ENCODE assay signal across 22 cellular contexts in the genomic region with DNA sequence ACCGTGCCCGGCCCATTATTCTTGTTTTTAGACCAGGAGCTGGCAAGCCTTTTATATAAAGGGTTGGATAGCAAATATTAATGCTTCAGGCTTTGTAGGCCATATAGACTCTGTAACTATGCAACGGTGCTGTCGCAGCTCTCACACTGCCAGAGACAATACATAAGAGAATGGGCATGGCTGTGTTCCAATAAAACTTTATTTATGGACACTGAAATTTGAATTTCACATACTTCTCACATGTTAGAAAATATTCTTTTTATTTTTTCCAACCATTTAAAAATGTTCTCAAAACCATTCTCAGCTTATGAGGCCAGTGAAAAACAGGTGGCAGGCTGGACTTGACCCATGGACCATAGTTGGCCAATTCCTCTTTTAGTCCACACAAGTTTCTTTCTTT. TPM values are rescaled to one million over a fixed set of nuclear protein-coding genes. Genes with fewer than 3 reads are reported as not detected.
A peak's percentile ranks its signal among the peaks of the same experiment; 100 is the strongest.
DNase-seq lines count a peak whose midpoint lies in the region; ATAC-seq, FAIRE-seq and TF ChIP-seq lines count a peak whose summit lies in the region.
"Had no signal": no experiment of that assay in that cellular context is flagged by ENCODE, and none has a peak within 500 bp of the region (broad histone marks: within the 10 kb centered on the region; RNA-seq: fewer than 3 reads in every experiment).

No MANE protein-coding gene starts in this region.

- RAD21 ChIA-PET in GM12878 (lab: Charles Lee; ENCODE audit: unreplicated experiment): no interaction called here

- FAIRE-seq in GM12878 (lab: Jason Lieb, UNC) (no peak), GM12891 (lab: Jason Lieb, UNC) (no peak)
- FAIRE-seq: A204.1, GM12892, GM18507 had no signal

- H3K4me3 Mint-ChIP-seq in HFFc6: no peak overlapping the region
- H3K4me3 Mint-ChIP-seq: CD4-positive, alpha-beta T cell; CD8-positive, alpha-beta T cell had no signal

- peaks cover 6% of the 10 kb centered on the region for H3K4me1 Mint-ChIP-seq in HFFc6 (ENCODE audit: low read depth)

- no peaks in the 10 kb centered on the region for H3K9me3 ChIP-seq in GM12878 (replicated peaks; ENCODE audit: control insufficient read depth, insufficient read depth, low read length)
- H3K9me3 ChIP-seq: BE2C, BLaER1 had no signal

- TF ChIP-seq EP300 in GM12878 (IDR thresholded peaks at IDR 0.05; ENCODE audit: borderline replicate concordance in 1 of 2, control insufficient read depth in 1 of 2, low read depth in 2 of 2, low read length in 2 of 2): no peak

- 0 out of 2 replicates have a peak overlapping the region, but pooled peaks have one; percentile 26 for H3K27ac Mint-ChIP-seq in HFFc6
- H3K27ac Mint-ChIP-seq: CD4-positive, alpha-beta T cell; CD8-positive, alpha-beta T cell had no signal

- no TSS peak for BruUV-seq in GM12878 (replicated peaks; lab: Mats Ljungman, UMichigan)

- CTCF ChIA-PET in GM12878 (lab: Yijun Ruan, JAX): interaction anchor here (0.6 kb wide), 1 partner anchor 11 kb away, joined by 3 read pairs; no protein-coding TSS in a partner anchor

- intact Hi-C loops in GM12878 (cut with micrococcal nuclease; ENCODE audit: unreplicated experiment): no loop called here

- H3K27me3 ChIP-seq in GM12878 (replicated peaks in 1 of 2; ENCODE audit: control insufficient read depth in 2 of 2, insufficient read depth in 2 of 2, low read length in 1 of 2): no peaks in the 10 kb centered on the region
- H3K27me3 ChIP-seq: BE2C, BLaER1 had no signal

- SMC1A ChIA-PET in GM12878 (lab: Charles Lee; ENCODE audit: uncharacterized antibody, unreplicated experiment): no interaction called here

- no peaks in the 10 kb centered on the region for H3K79me2 ChIP-seq in GM12878 (ENCODE audit: control insufficient read depth, insufficient read depth, low read length)

- TF ChIP-seq CTCF in HFFc6 (IDR thresholded peaks at IDR 0.05) (no peak), GM12878 (IDR thresholded peaks at IDR 0.05 in 2 of 3, conservative IDR thresholded peaks at IDR 0.05 in 1 of 3; ENCODE audit: control insufficient read depth in 2 of 3, extremely low read depth in 1 of 3, insufficient read depth in 1 of 3, low read depth in 3 of 3, low read length in 3 of 3) (no peak)

- H3K27ac ChIP-seq in GM12878 (ENCODE audit: control insufficient read depth, insufficient read depth): no peak overlapping the region
- H3K27ac ChIP-seq: BLaER1 had no signal

- peaks cover 0 to 4% of the 10 kb centered on the region in 2 experiments; a peak in 1 of 4 replicates for H3K36me3 ChIP-seq in GM12878 (ENCODE audit: control insufficient read depth in 2 of 2, insufficient read depth in 2 of 2, low read length in 1 of 2)
- H3K36me3 ChIP-seq: BE2C had no signal

- ATAC-seq in GM12878: no peak
- ATAC-seq: CD8-positive, alpha-beta T cell had no signal

- H3K4me2 ChIP-seq in GM12878 (ENCODE audit: control insufficient read depth, insufficient read depth): no peak overlapping the region
- H3K4me2 ChIP-seq: BLaER1 had no signal

- H3K27me3 Mint-ChIP-seq in HFFc6 (ENCODE audit: insufficient read depth): no peaks in the 10 kb centered on the region; the same call in 1 of the 2 replicates
- H3K27me3 Mint-ChIP-seq: CD4-positive, alpha-beta T cell had no signal

- H4K20me1 ChIP-seq in GM12878 (ENCODE audit: control insufficient read depth, insufficient read depth): no peaks in the 10 kb centered on the region

- no peaks in the 10 kb centered on the region for H3K9me3 Mint-ChIP-seq in HFFc6
- H3K9me3 Mint-ChIP-seq: CD4-positive, alpha-beta T cell; CD8-positive, alpha-beta T cell had no signal

- WGBS in GM12878 (ENCODE audit: insufficient coverage, insufficient replicate concordance, low lambda C conversion rate, missing lambda C conversion rate): 87% methylated on average over 4 of the region's 4 CpGs

- DNase-seq in HFFc6: no peak
- DNase-seq in GM12878 (ENCODE audit: low read depth, low spot score): no peak
- no peak for DNase-seq in GM12891 (ENCODE audit: insufficient read length, low spot score)
- no peak for DNase-seq in COLO668 (lab: John Stamatoyannopoulos, UW; ENCODE audit: unreplicated experiment)
- DNase-seq: 8988T; ACHN; BE2C; C1 segment of cervical spinal cord; CD4-positive, alpha-beta T cell; CD8-positive, alpha-beta T cell; COR-L47; DMS 273 treated with DMSO at 0.1 percent for 48 hours; DMS153; DMS53; DMS79; DND-41; EL; GDM1 had no signal

- no peak overlapping the region for H2AFZ ChIP-seq in GM12878 (ENCODE audit: control insufficient read depth, low read depth, low read length)

- peaks cover 8% of the 10 kb centered on the region; the same call in 1 of the 2 replicates for H3K36me3 Mint-ChIP-seq in HFFc6 (ENCODE audit: low read depth)

- no peaks in the 10 kb centered on the region for H3K4me1 ChIP-seq in GM12878 (ENCODE audit: control insufficient read depth, insufficient read depth, low read length)
- H3K4me1 ChIP-seq: BE2C, BLaER1 had no signal

- in situ Hi-C loops in GM12878 (cut with MboI): no loop called here

- H3K9ac ChIP-seq in GM12878 (ENCODE audit: control insufficient read depth, insufficient read depth, low read length): no peak overlapping the region
- H3K9ac ChIP-seq: BLaER1 had no signal

- TF ChIP-seq POLR2A in GM12878 (IDR thresholded peaks at IDR 0.05; ENCODE audit: low read depth, low read length) (no peak), GM12891 (IDR thresholded peaks at IDR 0.05; ENCODE audit: low read depth, low read length) (no peak)

- no peak overlapping the region for H3K4me3 ChIP-seq in GM12878
- H3K4me3 ChIP-seq: BLaER1 had no signal

- no peak for TF ChIP-seq RAD21 in GM12878 (IDR thresholded peaks at IDR 0.05; ENCODE audit: insufficient read depth, low read depth, low read length)

- POLR2A ChIA-PET in GM12878 (lab: Charles Lee): interaction anchor here (0.6 kb wide), 1 partner anchor 92 kb away, joined by 3 read pairs; no protein-coding TSS in a partner anchor

RNA-seq across cellular contexts. Expression of gene CDK2AP1, which starts 13.0 kb away (rescaled TPM):
- total RNA-seq in HFFc6 (2021; fragmentation: NEBNext Ultra II Directional; extraction: Animal tissue kit (Norgen Biotek cat#: 25700)): 100 to 1,000 TPM; 325 to 389 (median 363) TPM
- 8.6 and 9.0 TPM in 2 replicates for total RNA-seq in GM12878 (2013; cell fraction: nucleolus; rRNA removed)
- total RNA-seq in GM12878 (2014; rRNA removed): 79.6 and 95.3 TPM in 2 replicates
- 59.8 and 67.5 TPM in 2 replicates for total RNA-seq in GM12878 (2014; rRNA removed; fragmentation: Illumina TruSeq; extraction: Trizol)
- total RNA-seq in GM12878 (2021): 62.9 and 63.6 TPM in 2 replicates
- polyA plus RNA-seq in GM12878 (2011; ENCODE audit: low read depth): 27.6 TPM
- 86.1 and 108 TPM in 2 replicates for polyA plus RNA-seq in GM12878 (2011; rRNA removed)
- polyA plus RNA-seq in GM12878 (2011; cell fraction: cytosol; rRNA removed): 35.8 and 36.9 TPM in 2 replicates
- polyA plus RNA-seq in GM12878 (2011; cell fraction: nucleus; rRNA removed): 19.8 and 21.6 TPM in 2 replicates
- 35.6 and 37.0 TPM in 2 replicates for polyA plus RNA-seq in GM12878 (2012)
- 108 and 120 TPM in 2 replicates for polyA plus RNA-seq in GM12878 (2014; fragmentation: Illumina TruSeq; extraction: Trizol)
- polyA plus RNA-seq in GM12878 (2014; fragmentation: Nextera tagmentation; extraction: Ambion mirVana): 10 to 100 TPM; 42.4 to 54.7 TPM
- polyA plus RNA-seq in GM12878 (2014; rRNA removed): 66.9 and 74.3 TPM in 2 replicates
- 10 to 100 TPM; 22.0 to 24.6 TPM for polyA plus RNA-seq in GM12878 (2016; fragmentation: Nextera tagmentation; extraction: Ambion mirVana)
- polyA minus RNA-seq in GM12878 (2011; rRNA and poly(A)+ RNA removed): 20.1 and 20.9 TPM in 2 replicates
- polyA minus RNA-seq in GM12878 (2011; cell fraction: cytosol; rRNA and poly(A)+ RNA removed): 10.7 and 13.2 TPM in 2 replicates
- 4.4 and 5.5 TPM in 2 replicates for polyA minus RNA-seq in GM12878 (2011; cell fraction: nucleus; rRNA and poly(A)+ RNA removed)
- polyA plus RNA-seq in GM12891 (2012; ENCODE audit: low read depth, missing spikeins): 64.9 TPM

RNA-seq across cellular contexts. Expression of gene MTRFR, which starts 51.4 kb away (rescaled TPM):
- 1 to 10 TPM; 7.8 to 9.1 (median 8.8) TPM for total RNA-seq in HFFc6 (2021; fragmentation: NEBNext Ultra II Directional; extraction: Animal tissue kit (Norgen Biotek cat#: 25700))
- total RNA-seq in GM12878 (2013; cell fraction: nucleolus; rRNA removed): 42.3 and 54.2 TPM in 2 replicates
- total RNA-seq in GM12878 (2014; rRNA removed): 17.5 and 24.1 TPM in 2 replicates
- 30.7 and 31.1 TPM in 2 replicates for total RNA-seq in GM12878 (2014; rRNA removed; fragmentation: Illumina TruSeq; extraction: Trizol)
- 14.9 and 15.6 TPM in 2 replicates for total RNA-seq in GM12878 (2021)
- polyA plus RNA-seq in GM12878 (2011; ENCODE audit: low read depth): 6.1 TPM
- 9.7 and 12.2 TPM in 2 replicates for polyA plus RNA-seq in GM12878 (2011; rRNA removed)
- polyA plus RNA-seq in GM12878 (2011; cell fraction: cytosol; rRNA removed): 18.9 and 21.0 TPM in 2 replicates
- 6.0 and 6.6 TPM in 2 replicates for polyA plus RNA-seq in GM12878 (2011; cell fraction: nucleus; rRNA removed)
- polyA plus RNA-seq in GM12878 (2012): 11.5 and 16.0 TPM in 2 replicates
- 24.5 and 27.8 TPM in 2 replicates for polyA plus RNA-seq in GM12878 (2014; fragmentation: Illumina TruSeq; extraction: Trizol)
- polyA plus RNA-seq in GM12878 (2014; fragmentation: Nextera tagmentation; extraction: Ambion mirVana): 10 to 100 TPM; 30.8 to 33.4 TPM
- 21.0 and 25.0 TPM in 2 replicates for polyA plus RNA-seq in GM12878 (2014; rRNA removed)
- polyA plus RNA-seq in GM12878 (2016; fragmentation: Nextera tagmentation; extraction: Ambion mirVana): 10 to 100 TPM; 25.2 to 25.5 TPM
- 16.4 and 27.2 TPM in 2 replicates for polyA minus RNA-seq in GM12878 (2011; rRNA and poly(A)+ RNA removed)
- 9.9 and 11.5 TPM in 2 replicates for polyA minus RNA-seq in GM12878 (2011; cell fraction: cytosol; rRNA and poly(A)+ RNA removed)
- 12.7 and 28.5 TPM in 2 replicates for polyA minus RNA-seq in GM12878 (2011; cell fraction: nucleus; rRNA and poly(A)+ RNA removed)
- 7.4 TPM for polyA plus RNA-seq in GM12891 (2012; ENCODE audit: low read depth, missing spikeins)

RNA-seq across cellular contexts. Expression of gene MPHOSPH9, which starts 51.7 kb away (rescaled TPM):
- 10 to 100 TPM; 20.7 to 28.6 (median 24.4) TPM for total RNA-seq in HFFc6 (2021; fragmentation: NEBNext Ultra II Directional; extraction: Animal tissue kit (Norgen Biotek cat#: 25700))
- 267 and 281 TPM in 2 replicates for total RNA-seq in GM12878 (2013; cell fraction: nucleolus; rRNA removed)
- total RNA-seq in GM12878 (2014; rRNA removed) (53.5 and 66.9 TPM in 2 replicates), GM12878 (2014; rRNA removed; fragmentation: Illumina TruSeq; extraction: Trizol) (72.2 and 80.2 TPM in 2 replicates), GM12878 (2021) (41.9 and 45.2 TPM in 2 replicates)
- polyA plus RNA-seq in GM12878 (2011; ENCODE audit: low read depth): 13.0 TPM
- polyA plus RNA-seq in GM12878 (2011; rRNA removed) (45.3 and 67.6 TPM in 2 replicates), GM12878 (2014; fragmentation: Illumina TruSeq; extraction: Trizol) (46.2 and 55.8 TPM in 2 replicates), GM12878 (2014; fragmentation: Nextera tagmentation; extraction: Ambion mirVana) (10 to 100 TPM; 11.5 to 13.3 TPM), GM12878 (2014; rRNA removed) (35.9 and 44.8 TPM in 2 replicates), GM12878 (2016; fragmentation: Nextera tagmentation; extraction: Ambion mirVana) (10 to 100 TPM; 51.2 to 58.1 TPM)
- 12.3 and 12.7 TPM in 2 replicates for polyA plus RNA-seq in GM12878 (2011; cell fraction: cytosol; rRNA removed)
- polyA plus RNA-seq in GM12878 (2011; cell fraction: nucleus; rRNA removed): 42.7 and 44.0 TPM in 2 replicates
- polyA plus RNA-seq in GM12878 (2012): 18.1 and 20.8 TPM in 2 replicates
- 34.7 and 51.7 TPM in 2 replicates for polyA minus RNA-seq in GM12878 (2011; rRNA and poly(A)+ RNA removed)
- polyA minus RNA-seq in GM12878 (2011; cell fraction: cytosol; rRNA and poly(A)+ RNA removed): 17.0 and 30.4 TPM in 2 replicates
- 42.7 and 62.7 TPM in 2 replicates for polyA minus RNA-seq in GM12878 (2011; cell fraction: nucleus; rRNA and poly(A)+ RNA removed)
- 17.9 TPM for polyA plus RNA-seq in GM12891 (2012; ENCODE audit: low read depth, missing spikeins)
